Comparison of ENCODE assay signal across 13 cellular contexts in genomic region chr2:24454258-24454657, GRCh38. TPM values are rescaled to one million over a fixed set of nuclear protein-coding genes. Genes with fewer than 3 reads are reported as not detected.
DNase-seq lines count a peak whose midpoint lies in the region; ATAC-seq and TF ChIP-seq lines count a peak whose summit lies in the region.
"Had no signal": no experiment of that assay in that cellular context is flagged by ENCODE, and none has a peak within 500 bp of the region (broad histone marks: within the 10 kb centered on the region; RNA-seq: fewer than 3 reads in every experiment).

No MANE protein-coding gene starts in this region.

- H3K27ac Mint-ChIP-seq in neural progenitor cell: no peak overlapping the region
- H3K27ac Mint-ChIP-seq in WTC11: no peak overlapping the region
- no peak overlapping the region for H3K27ac Mint-ChIP-seq in naive thymus-derived CD4-positive, alpha-beta T cell

- 44 to 47% methylated on average over 13 of the region's 13 CpGs for WGBS in heart right ventricle, 2 donors

- H3K27me3 Mint-ChIP-seq in neural progenitor cell (ENCODE audit: insufficient read depth, low read depth): no peaks in the 10 kb centered on the region
- H3K27me3 Mint-ChIP-seq in WTC11 (ENCODE audit: low read depth): peaks cover 5% of the 10 kb centered on the region; the same call in 1 of the 2 replicates
- H3K27me3 Mint-ChIP-seq in naive thymus-derived CD4-positive, alpha-beta T cell: peaks cover 0 to 9% (median 4%) of the 10 kb centered on the region in 5 donors

- peak overlapping the region; percentile 18 for H3K4me3 Mint-ChIP-seq in neural progenitor cell
- H3K4me3 Mint-ChIP-seq in WTC11: no peak overlapping the region
- peak overlapping the region in 1 of 10 donors; percentile 6 for H3K4me3 Mint-ChIP-seq in naive thymus-derived CD4-positive, alpha-beta T cell

- H3K9ac ChIP-seq in neural progenitor cell: no peak overlapping the region

- H3K4me1 Mint-ChIP-seq in neural progenitor cell (peaks cover 26% of the 10 kb centered on the region), WTC11 (peaks cover 5% of the 10 kb centered on the region)
- peaks cover 0 to 9% (median 0%) of the 10 kb centered on the region in 7 donors for H3K4me1 Mint-ChIP-seq in naive thymus-derived CD4-positive, alpha-beta T cell

- H3K27ac ChIP-seq in heart right ventricle (peak overlapping the region in 7 of 10 donors; percentile 18 to 80 (median 34)), neural progenitor cell (no peak overlapping the region), vagina (peak overlapping the region; percentile 62)
- no peak overlapping the region for H3K27ac ChIP-seq in naive thymus-derived CD4-positive, alpha-beta T cell (ENCODE audit: low read depth, low read length)
- H3K27ac ChIP-seq: HL-60 had no signal

- no peaks in the 10 kb centered on the region for H3K27me3 ChIP-seq in heart right ventricle
- no peaks in the 10 kb centered on the region for H3K27me3 ChIP-seq in neural progenitor cell
- H3K27me3 ChIP-seq in vagina: no peaks in the 10 kb centered on the region
- H3K27me3 ChIP-seq in naive thymus-derived CD4-positive, alpha-beta T cell (ENCODE audit: control insufficient read depth in 2 of 2, insufficient read depth in 2 of 2, low read length in 2 of 2): no peaks in the 10 kb centered on the region

- intact Hi-C loops in heart right ventricle (cut with DNase I): no loop called here
- intact Hi-C loops in left ventricle myocardium superior (cut with micrococcal nuclease): no loop called here
- intact Hi-C loops in vagina (cut with DNase I): no loop called here
- intact Hi-C loops in naive thymus-derived CD4-positive, alpha-beta T cell (cut with micrococcal nuclease): no loop called here

- peak overlapping the region in 9 of 10 donors; percentile 6 to 52 (median 38) for H3K4me3 ChIP-seq in heart right ventricle
- H3K4me3 ChIP-seq in neural progenitor cell: no peak overlapping the region
- peak overlapping the region; percentile 27 to 37 for H3K4me3 ChIP-seq in vagina
- H3K4me3 ChIP-seq in naive thymus-derived CD4-positive, alpha-beta T cell (ENCODE audit: low read length): no peak overlapping the region

- POLR2A ChIA-PET in WTC11 (lab: Charles Lee): no interaction called here
- POLR2A ChIA-PET in naive thymus-derived CD4-positive, alpha-beta T cell (lab: Charles Lee): no interaction called here

- no peaks in the 10 kb centered on the region for H3F3A ChIP-seq in neural progenitor cell (ENCODE audit: low read depth)

- CTCF ChIA-PET in WTC11 (lab: Charles Lee): interaction anchor here (0.6 kb wide), 2 partner anchors 15 to 306 kb away, joined by 3 read pairs; no protein-coding TSS in a partner anchor
- CTCF ChIA-PET in naive thymus-derived CD4-positive, alpha-beta T cell (lab: Charles Lee): no interaction called here

- TF ChIP-seq POLR2A in vagina (IDR thresholded peaks at IDR 0.05): no peak

- H2AFZ ChIP-seq in neural progenitor cell (replicated peaks): peak overlapping the region; percentile 62

- H3K9me3 Mint-ChIP-seq in neural progenitor cell: peaks cover 6% of the 10 kb centered on the region
- H3K9me3 Mint-ChIP-seq in WTC11: peaks cover 10% of the 10 kb centered on the region
- H3K9me3 Mint-ChIP-seq in naive thymus-derived CD4-positive, alpha-beta T cell: peaks cover 0 to 20% (median 5%) of the 10 kb centered on the region in 11 donors

- no peak for TF ChIP-seq CTCF in heart right ventricle (IDR thresholded peaks at IDR 0.05)
- no peak for TF ChIP-seq CTCF in neural progenitor cell (IDR thresholded peaks at IDR 0.05)
- no peak for TF ChIP-seq CTCF in vagina (IDR thresholded peaks at IDR 0.05)
- TF ChIP-seq CTCF in WTC11 (IDR thresholded peaks at IDR 0.05): no peak

- H4K20me1 ChIP-seq in neural progenitor cell (ENCODE audit: low read depth): no peaks in the 10 kb centered on the region

- no peaks in the 10 kb centered on the region for H3K79me2 ChIP-seq in neural progenitor cell (ENCODE audit: low read depth)

- H3K4me1 ChIP-seq in heart right ventricle (peaks cover 0 to 29% (median 8%) of the 10 kb centered on the region in 9 donors), neural progenitor cell (peaks cover 14% of the 10 kb centered on the region), vagina (peaks cover 16% of the 10 kb centered on the region)
- no peaks in the 10 kb centered on the region for H3K4me1 ChIP-seq in naive thymus-derived CD4-positive, alpha-beta T cell (ENCODE audit: control insufficient read depth in 2 of 2, insufficient read depth in 2 of 2, low read length in 2 of 2)

- H3K4me2 ChIP-seq in neural progenitor cell: peak overlapping the region; percentile 30

- H3K9me3 ChIP-seq in heart right ventricle (peaks cover 0 to 9% (median 0%) of the 10 kb centered on the region in 11 donors), neural progenitor cell (ENCODE audit: low read depth) (no peaks in the 10 kb centered on the region), vagina (no peaks in the 10 kb centered on the region)
- peaks cover 0 to 4% (median 0%) of the 10 kb centered on the region in 3 experiments for H3K9me3 ChIP-seq in naive thymus-derived CD4-positive, alpha-beta T cell (ENCODE audit: control insufficient read depth in 2 of 3, low read length in 3 of 3)

- ATAC-seq in heart right ventricle (peak in 3 of 8 donors; percentile 19 to 41 (median 31)), left ventricle myocardium superior (no peak), WTC11 (no peak)
- no peak for ATAC-seq in naive thymus-derived CD4-positive, alpha-beta T cell

- no peak for DNase-seq in heart right ventricle
- DNase-seq in left ventricle myocardium superior: no peak
- DNase-seq in epidermal melanocyte (ENCODE audit: insufficient read length, low spot score): peak; percentile 39
- DNase-seq in neural progenitor cell (ENCODE audit: low spot score): peak; percentile 44
- DNase-seq in vagina (ENCODE audit: extremely low spot score in 2 of 2): no peak
- no peak for DNase-seq in WTC11 (ENCODE audit: low spot score)
- DNase-seq in NCI-H1930 (lab: John Stamatoyannopoulos, UW): no peak
- DNase-seq in naive thymus-derived CD4-positive, alpha-beta T cell: no peak
- DNase-seq: ACHN, erythroblast, NCI-H446, occipital lobe had no signal

- H3K36me3 Mint-ChIP-seq in neural progenitor cell (no peaks in the 10 kb centered on the region), WTC11 (peaks cover 3% of the 10 kb centered on the region; the same call in 1 of the 2 replicates)
- peaks cover 0 to 4% (median 0%) of the 10 kb centered on the region in 5 donors for H3K36me3 Mint-ChIP-seq in naive thymus-derived CD4-positive, alpha-beta T cell

- H3K36me3 ChIP-seq in heart right ventricle (no peaks in the 10 kb centered on the region), neural progenitor cell (no peaks in the 10 kb centered on the region), vagina (no peaks in the 10 kb centered on the region)
- H3K36me3 ChIP-seq in naive thymus-derived CD4-positive, alpha-beta T cell (ENCODE audit: control insufficient read depth in 2 of 3, insufficient read depth in 3 of 3, low read length in 3 of 3): no peaks in the 10 kb centered on the region

TF ChIP-seq in WTC11, 78 proteins besides CTCF, POLR2A, EP300 and RAD21 (continues in another document):
- TF ChIP-seq, protein P1, sequence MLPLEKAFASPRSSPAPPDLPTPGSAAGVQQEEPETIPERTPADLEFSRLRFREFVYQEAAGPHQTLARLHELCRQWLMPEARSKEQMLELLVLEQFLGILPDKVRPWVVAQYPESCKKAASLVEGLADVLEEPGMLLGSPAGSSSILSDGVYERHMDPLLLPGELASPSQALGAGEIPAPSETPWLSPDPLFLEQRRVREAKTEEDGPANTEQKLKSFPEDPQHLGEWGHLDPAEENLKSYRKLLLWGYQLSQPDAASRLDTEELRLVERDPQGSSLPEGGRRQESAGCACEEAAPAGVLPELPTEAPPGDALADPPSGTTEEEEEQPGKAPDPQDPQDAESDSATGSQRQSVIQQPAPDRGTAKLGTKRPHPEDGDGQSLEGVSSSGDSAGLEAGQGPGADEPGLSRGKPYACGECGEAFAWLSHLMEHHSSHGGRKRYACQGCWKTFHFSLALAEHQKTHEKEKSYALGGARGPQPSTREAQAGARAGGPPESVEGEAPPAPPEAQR (CRISPR knock-in tag; IDR thresholded peaks at IDR 0.05): no peak
- TF ChIP-seq, protein P2, sequence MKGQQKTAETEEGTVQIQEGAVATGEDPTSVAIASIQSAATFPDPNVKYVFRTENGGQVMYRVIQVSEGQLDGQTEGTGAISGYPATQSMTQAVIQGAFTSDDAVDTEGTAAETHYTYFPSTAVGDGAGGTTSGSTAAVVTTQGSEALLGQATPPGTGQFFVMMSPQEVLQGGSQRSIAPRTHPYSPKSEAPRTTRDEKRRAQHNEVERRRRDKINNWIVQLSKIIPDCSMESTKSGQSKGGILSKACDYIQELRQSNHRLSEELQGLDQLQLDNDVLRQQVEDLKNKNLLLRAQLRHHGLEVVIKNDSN (CRISPR knock-in tag; IDR thresholded peaks at IDR 0.05): no peak
- no peak for TF ChIP-seq FOXP1 (CRISPR knock-in tag; IDR thresholded peaks at IDR 0.05; ENCODE audit: borderline replicate concordance)
- no peak for TF ChIP-seq E2F5 (CRISPR knock-in tag; IDR thresholded peaks at IDR 0.05)
- no peak for TF ChIP-seq SMAD4 (CRISPR knock-in tag; IDR thresholded peaks at IDR 0.05)
- TF ChIP-seq JUN (CRISPR knock-in tag; IDR thresholded peaks at IDR 0.05): no peak
- no peak for TF ChIP-seq TCF7 (CRISPR knock-in tag; IDR thresholded peaks at IDR 0.05; ENCODE audit: low read depth)
- no peak for TF ChIP-seq CDX4 (CRISPR knock-in tag; IDR thresholded peaks at IDR 0.05; ENCODE audit: borderline replicate concordance)
- TF ChIP-seq GRHL2 (CRISPR knock-in tag; IDR thresholded peaks at IDR 0.05; ENCODE audit: insufficient replicate concordance, severe bottlenecking): no peak

RNA-seq across cellular contexts. Expression of gene NCOA1, which starts 36.8 kb away (rescaled TPM):
- total RNA-seq in heart right ventricle (10 to 100 TPM; 28.5 to 36.7 (median 32.5) TPM), left ventricle myocardium superior (34.3 TPM), neural progenitor cell (ENCODE audit: low replicate concordance) (13.9 and 29.3 TPM in 2 replicates), vagina (48.4 TPM), WTC11 (2021) (11.3 to 16.9 TPM (median 14.2 TPM) in 3 replicates)
- polyA plus RNA-seq in heart right ventricle: 1 to 10 TPM; 8.6 to 9.5 TPM
- 10 to 100 TPM; 20.9 to 72.8 (median 46.6) TPM for total RNA-seq in naive thymus-derived CD4-positive, alpha-beta T cell
- 10 to 100 TPM; 13.2 to 20.7 TPM for polyA plus RNA-seq in naive thymus-derived CD4-positive, alpha-beta T cell

Comparison
In these comparisons a context has a peak if more than half of its experiments do, and no peak if none do; other contexts are left out.
1. DNase-seq: peak in epidermal melanocyte (single experiment) and neural progenitor cell (single experiment); none in heart right ventricle (0 of 2), left ventricle myocardium superior (single experiment), vagina (0 of 2), WTC11 (single experiment), NCI-H1930 (0 of 2) and naive thymus-derived CD4-positive, alpha-beta T cell (0 of 9).
2. H3K27ac ChIP-seq: peak in heart right ventricle (7 of 10) and vagina (single experiment); none in neural progenitor cell (single experiment) and naive thymus-derived CD4-positive, alpha-beta T cell (single experiment).
3. H3K4me3 ChIP-seq: peak in heart right ventricle (9 of 10) and vagina (2 of 2); none in neural progenitor cell (single experiment) and naive thymus-derived CD4-positive, alpha-beta T cell (single experiment).